Comparison of ENCODE assay signal across 8 cellular contexts in genomic region chr19:55369651-55370304, GRCh38. TPM values are rescaled to one million over a fixed set of nuclear protein-coding genes. Genes with fewer than 3 reads are reported as not detected.
DNase-seq lines count a peak whose midpoint lies in the region; ATAC-seq and TF ChIP-seq lines count a peak whose summit lies in the region.

No MANE protein-coding gene starts in this region.

- H3K36me3 ChIP-seq in CD4-positive, CD25-positive, alpha-beta regulatory T cell (ENCODE audit: control insufficient read depth, insufficient read depth, low read length): no peaks in the 10 kb centered on the region
- no peaks in the 10 kb centered on the region for H3K36me3 ChIP-seq in ectodermal cell (ENCODE audit: control insufficient read depth, insufficient read depth, low read length)

- peaks cover 59% of the 10 kb centered on the region for H3K27me3 Mint-ChIP-seq in CD4-positive, CD25-positive, alpha-beta regulatory T cell
- H3K27me3 Mint-ChIP-seq in natural killer cell (ENCODE audit: low read depth in 2 of 2): peaks cover 25 to 34% of the 10 kb centered on the region in 2 donors

- no peak overlapping the region for H3K27ac ChIP-seq in CD4-positive, CD25-positive, alpha-beta regulatory T cell (ENCODE audit: insufficient read depth, low read length, poor library complexity, severe bottlenecking)
- H3K27ac ChIP-seq in ectodermal cell (ENCODE audit: insufficient read depth, low read depth, low read length, poor library complexity, severe bottlenecking): no peak overlapping the region
- no peak overlapping the region for H3K27ac ChIP-seq in caudate nucleus (ENCODE audit: low read depth, low read length)

- peak in 1 of 2 donors; percentile 43 for ATAC-seq in CD4-positive, CD25-positive, alpha-beta regulatory T cell (ENCODE audit: low read depth in 2 of 2)
- peak; percentile 53 to 64 (median 63) for ATAC-seq in natural killer cell
- ATAC-seq in GM21619 (IDR thresholded peaks at IDR 0.05; ENCODE audit: unreplicated experiment): no peak
- ATAC-seq in GM19397 (IDR thresholded peaks at IDR 0.05; ENCODE audit: unreplicated experiment): no peak

- no peaks in the 10 kb centered on the region for H3K9me3 ChIP-seq in CD4-positive, CD25-positive, alpha-beta regulatory T cell (ENCODE audit: control insufficient read depth in 2 of 2, low read length in 2 of 2)
- H3K9me3 ChIP-seq in ectodermal cell (ENCODE audit: control insufficient read depth, low read length): no peaks in the 10 kb centered on the region

- WGBS in ectodermal cell, 2 experiments: 0 to 1% methylated on average over 59 of the region's 59 CpGs

- peaks cover 8% of the 10 kb centered on the region for H3K27me3 ChIP-seq in CD4-positive, CD25-positive, alpha-beta regulatory T cell (ENCODE audit: control insufficient read depth, insufficient read depth, low read length)
- H3K27me3 ChIP-seq in ectodermal cell (ENCODE audit: control insufficient read depth, insufficient read depth, low read length, poor library complexity, severe bottlenecking): peaks cover 71% of the 10 kb centered on the region

- H3K36me3 Mint-ChIP-seq in CD4-positive, CD25-positive, alpha-beta regulatory T cell: no peaks in the 10 kb centered on the region
- H3K36me3 Mint-ChIP-seq in natural killer cell: no peaks in the 10 kb centered on the region

- no peak overlapping the region for H3K4me3 ChIP-seq in CD4-positive, CD25-positive, alpha-beta regulatory T cell (ENCODE audit: low read depth, low read length)
- H3K4me3 ChIP-seq in ectodermal cell (ENCODE audit: insufficient read depth, low read depth, low read length): peak overlapping the region; percentile 35

- H3K9me3 Mint-ChIP-seq in CD4-positive, CD25-positive, alpha-beta regulatory T cell: peaks cover 0 to 6% (median 0%) of the 10 kb centered on the region in 7 donors
- no peaks in the 10 kb centered on the region for H3K9me3 Mint-ChIP-seq in natural killer cell

- DNase-seq in CD4-positive, CD25-positive, alpha-beta regulatory T cell: peak in 2 of 3 donors; percentile 30 to 40
- DNase-seq in HS-5 (ENCODE audit: low read depth) (peak; percentile 37), T-helper 1 cell (peak in 3 of 5 donors; percentile 21 to 27 (median 25)), natural killer cell (no peak), caudate nucleus (lab: John Stamatoyannopoulos, UW) (no peak)

- H3K27ac Mint-ChIP-seq in CD4-positive, CD25-positive, alpha-beta regulatory T cell: peak overlapping the region in 1 of 3 donors; percentile 75
- peak overlapping the region in 1 of 2 donors; percentile 75 for H3K27ac Mint-ChIP-seq in natural killer cell

- intact Hi-C loops in natural killer cell (cut with micrococcal nuclease): no loop called here

- H3K4me3 Mint-ChIP-seq in CD4-positive, CD25-positive, alpha-beta regulatory T cell: peak overlapping the region in 3 of 4 donors; percentile 73 to 77 (median 74)
- H3K4me3 Mint-ChIP-seq in natural killer cell: peak overlapping the region; percentile 65

- H3K4me1 ChIP-seq in CD4-positive, CD25-positive, alpha-beta regulatory T cell (ENCODE audit: control insufficient read depth, insufficient read depth, low read length, poor library complexity, severe bottlenecking): peaks cover 13% of the 10 kb centered on the region
- H3K4me1 ChIP-seq in ectodermal cell (ENCODE audit: control insufficient read depth, insufficient read depth, low read length): peaks cover 16% of the 10 kb centered on the region

- no peak for TF ChIP-seq CTCF in natural killer cell (IDR thresholded peaks at IDR 0.05)

- peaks cover 0 to 14% (median 7%) of the 10 kb centered on the region in 4 donors for H3K4me1 Mint-ChIP-seq in CD4-positive, CD25-positive, alpha-beta regulatory T cell
- H3K4me1 Mint-ChIP-seq in natural killer cell: peaks cover 0 to 6% of the 10 kb centered on the region in 2 donors

RNA-seq across cellular contexts. Expression of gene IL11, which starts 0.5 kb away (rescaled TPM):
- total RNA-seq in CD4-positive, CD25-positive, alpha-beta regulatory T cell: not detected
- polyA plus RNA-seq in CD4-positive, CD25-positive, alpha-beta regulatory T cell: not detected
- 0.52 TPM for polyA plus RNA-seq in ectodermal cell (2013, experiment 1 of 4)
- 0.32 TPM for polyA plus RNA-seq in ectodermal cell (2013, experiment 2 of 4)
- 0.80 TPM for polyA plus RNA-seq in ectodermal cell (2013, experiment 3 of 4)
- polyA plus RNA-seq in ectodermal cell (2013, experiment 4 of 4): 0.77 TPM
- under 1 TPM; 0.14 to 0.35 (median 0.27) TPM for total RNA-seq in natural killer cell

RNA-seq across cellular contexts. Expression of gene GARIN5B, which starts 6.7 kb away (rescaled TPM):
- not detected for total RNA-seq in CD4-positive, CD25-positive, alpha-beta regulatory T cell
- not detected for polyA plus RNA-seq in CD4-positive, CD25-positive, alpha-beta regulatory T cell
- polyA plus RNA-seq in ectodermal cell (2013, experiment 1 of 4): not detected
- 0.07 TPM for polyA plus RNA-seq in ectodermal cell (2013, experiment 2 of 4)
- 0.16 TPM for polyA plus RNA-seq in ectodermal cell (2013, experiment 3 of 4)
- 0.12 TPM for polyA plus RNA-seq in ectodermal cell (2013, experiment 4 of 4)
- not detected for total RNA-seq in natural killer cell

RNA-seq across cellular contexts. Expression of gene TMEM190, which starts 6.8 kb away (rescaled TPM):
- total RNA-seq in CD4-positive, CD25-positive, alpha-beta regulatory T cell: not detected
- polyA plus RNA-seq in CD4-positive, CD25-positive, alpha-beta regulatory T cell: not detected
- polyA plus RNA-seq in ectodermal cell (2013, experiment 1 of 4): not detected
- not detected for polyA plus RNA-seq in ectodermal cell (2013, experiment 2 of 4)
- 2.2 TPM for polyA plus RNA-seq in ectodermal cell (2013, experiment 3 of 4)
- not detected for polyA plus RNA-seq in ectodermal cell (2013, experiment 4 of 4)
- not detected for total RNA-seq in natural killer cell

RNA-seq across cellular contexts. Expression of gene TMEM238, which starts 14.3 kb away (rescaled TPM):
- total RNA-seq in CD4-positive, CD25-positive, alpha-beta regulatory T cell: 15.9 TPM
- 1 to 10 TPM in 2 of 4 donors, under 1 TPM in 2; 0.42 to 1.3 (median 0.79) TPM for polyA plus RNA-seq in CD4-positive, CD25-positive, alpha-beta regulatory T cell
- polyA plus RNA-seq in ectodermal cell (2013, experiment 1 of 4): not detected
- polyA plus RNA-seq in ectodermal cell (2013, experiment 2 of 4): not detected
- 0.48 TPM for polyA plus RNA-seq in ectodermal cell (2013, experiment 3 of 4)
- polyA plus RNA-seq in ectodermal cell (2013, experiment 4 of 4): not detected
- total RNA-seq in natural killer cell: 1 to 10 TPM; 2.9 to 5.1 (median 4.0) TPM

RNA-seq across cellular contexts. Expression of gene COX6B2, which starts 15.3 kb away (rescaled TPM):
- total RNA-seq in CD4-positive, CD25-positive, alpha-beta regulatory T cell: 0.57 TPM
- polyA plus RNA-seq in CD4-positive, CD25-positive, alpha-beta regulatory T cell: not detected
- polyA plus RNA-seq in ectodermal cell (2013, experiment 1 of 4): 0.56 TPM
- 0.94 TPM for polyA plus RNA-seq in ectodermal cell (2013, experiment 2 of 4)
- 1.3 TPM for polyA plus RNA-seq in ectodermal cell (2013, experiment 3 of 4)
- 1.5 TPM for polyA plus RNA-seq in ectodermal cell (2013, experiment 4 of 4)
- 1 to 10 TPM in 1 of 3 donors, under 1 TPM in 1, not detected in 1; 0.26 to 6.5 TPM for total RNA-seq in natural killer cell

Comparison
In these comparisons a context has a peak if more than half of its experiments do, and no peak if none do; other contexts are left out.
1. ATAC-seq: peak in natural killer cell (3 of 3); none in GM21619 (single experiment) and GM19397 (single experiment).
2. DNase-seq: peak in CD4-positive, CD25-positive, alpha-beta regulatory T cell (2 of 3), HS-5 (single experiment) and T-helper 1 cell (3 of 5); none in natural killer cell (single experiment) and caudate nucleus (0 of 61).